ENCODE assay signal across 10 cellular contexts in the genomic region with DNA sequence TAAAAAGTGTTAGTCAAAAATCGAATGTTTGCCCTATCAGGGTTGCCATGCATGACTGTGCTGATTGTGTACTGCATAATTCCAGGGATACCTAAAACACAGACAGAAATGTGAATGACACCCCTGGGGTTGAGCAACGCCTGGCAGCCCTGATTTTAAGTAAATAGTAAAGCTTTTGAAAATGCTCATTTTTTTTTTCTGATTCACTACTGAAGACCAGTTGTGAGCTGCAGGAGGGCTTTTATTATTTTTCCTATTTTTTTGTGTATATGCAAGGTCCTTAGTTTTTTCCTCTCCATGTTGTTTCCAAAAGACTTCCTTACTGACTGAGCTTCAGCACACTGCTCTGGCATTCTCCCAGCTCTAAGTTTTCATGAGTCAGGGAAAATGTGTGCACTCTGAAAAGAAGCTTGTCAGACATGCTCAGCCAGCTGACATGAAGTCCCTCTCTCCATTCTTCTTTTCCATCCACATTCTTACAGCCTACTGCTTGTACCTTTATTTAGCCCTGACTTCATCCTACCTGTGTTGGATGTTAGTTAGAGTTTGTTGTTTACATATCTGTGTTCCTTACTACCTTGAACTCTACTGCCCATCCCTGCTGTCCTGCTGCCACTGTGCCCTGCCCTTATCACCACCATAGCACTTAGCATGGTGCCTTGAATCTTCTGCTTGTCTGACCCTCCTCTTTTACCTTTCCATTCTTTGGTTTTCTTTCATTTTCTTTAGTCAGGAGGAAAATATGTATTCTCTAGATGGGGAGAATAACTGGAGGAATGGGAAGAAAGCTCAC.
DNase-seq lines count a peak whose midpoint lies in the region; TF ChIP-seq lines count a peak whose summit lies in the region.
"Had no signal": no experiment of that assay in that cellular context is flagged by ENCODE, and none has a peak within 500 bp of the region (broad histone marks: within the 10 kb centered on the region; RNA-seq: fewer than 3 reads in every experiment).

No MANE protein-coding gene starts in this region.

- in situ Hi-C loops in Caki2 (cut with HindIII; ENCODE audit: low pct_unique_long_range_greater_than_20kb, low sequenced_read_pairs): no loop called here

- H3K36me3 Mint-ChIP-seq in nephron progenitor cell (ENCODE audit: low read depth) (no peaks in the 10 kb centered on the region), glutamatergic neuron (ENCODE audit: unreplicated experiment) (no peaks in the 10 kb centered on the region)

- no peaks in the 10 kb centered on the region for H3K9me3 Mint-ChIP-seq in nephron progenitor cell
- no peaks in the 10 kb centered on the region for H3K9me3 Mint-ChIP-seq in glutamatergic neuron (ENCODE audit: unreplicated experiment)
- H3K9me3 Mint-ChIP-seq: dendritic cell treated with granulocyte-macrophage colony-stimulating factor and Interleukin-4, amounts not matched to agents 40 ng/mL and 50 ng/mL, for 4 days had no signal

- peak overlapping the region; percentile 62 for H3K4me2 ChIP-seq in Loucy (ENCODE audit: low read depth, low read length, poor library complexity, severe bottlenecking)

- TF ChIP-seq CTCF in Loucy (conservative IDR thresholded peaks at IDR 0.05; ENCODE audit: low read length) (no peak), nephron progenitor cell (IDR thresholded peaks at IDR 0.05) (no peak), glutamatergic neuron (IDR thresholded peaks at IDR 0.05; ENCODE audit: partially characterized antibody, unreplicated experiment) (no peak)

- H2AFZ ChIP-seq in Loucy (ENCODE audit: low read length): peak overlapping the region; percentile 61

- H3K9ac ChIP-seq in Loucy (ENCODE audit: low read depth, low read length, poor library complexity, severe bottlenecking): peak overlapping the region; percentile 58

- H3K9me2 ChIP-seq in Loucy (replicated peaks; ENCODE audit: low read depth, low read length): no peaks in the 10 kb centered on the region

- peaks cover 27% of the 10 kb centered on the region for H3K27me3 Mint-ChIP-seq in nephron progenitor cell (ENCODE audit: low read depth, poor library complexity)
- H3K27me3 Mint-ChIP-seq in glutamatergic neuron (ENCODE audit: unreplicated experiment): no peaks in the 10 kb centered on the region

- peaks cover 8% of the 10 kb centered on the region; the same call in 1 of the 2 replicates for H3F3A ChIP-seq in Loucy (ENCODE audit: low read depth)

- H4K20me1 ChIP-seq in Loucy (ENCODE audit: insufficient read depth, low read length, poor library complexity, severe bottlenecking): no peaks in the 10 kb centered on the region

- no peaks in the 10 kb centered on the region for H3K79me2 ChIP-seq in Loucy (ENCODE audit: insufficient read depth, low read length)

- peak; percentile 51 for DNase-seq in Caki2 (ENCODE audit: low read depth)
- DNase-seq in cerebellar cortex (ENCODE audit: low spot score): peak; percentile 15
- DNase-seq in nephron progenitor cell: no peak
- DNase-seq in glutamatergic neuron: no peak
- DNase-seq in NCI-H82 treated with DMSO at 0.1 percent for 48 hours (lab: John Stamatoyannopoulos, UW; ENCODE audit: unreplicated experiment): no peak
- DNase-seq in activated CD4-positive, alpha-beta T cell treated with anti-CD3 and anti-CD28 coated beads, Interleukin-2, amount 50 U/mL, for 1 hour: no peak
- DNase-seq in stimulated activated CD4-positive, alpha-beta T cell treated with anti-CD3 and anti-CD28 coated beads, Interleukin-2, amount 100 ng/mL, for 48 hours: no peak

- peak overlapping the region; percentile 91 for H3K27ac Mint-ChIP-seq in nephron progenitor cell
- H3K27ac Mint-ChIP-seq in glutamatergic neuron (ENCODE audit: unreplicated experiment): no peak overlapping the region
- H3K27ac Mint-ChIP-seq: dendritic cell treated with granulocyte-macrophage colony-stimulating factor and Interleukin-4, amounts not matched to agents 40 ng/mL and 50 ng/mL, for 4 days had no signal

- H3K4me3 Mint-ChIP-seq in nephron progenitor cell: no peak overlapping the region
- no peak overlapping the region for H3K4me3 Mint-ChIP-seq in glutamatergic neuron (ENCODE audit: unreplicated experiment)
- H3K4me3 Mint-ChIP-seq: dendritic cell treated with granulocyte-macrophage colony-stimulating factor and Interleukin-4, amounts not matched to agents 40 ng/mL and 50 ng/mL, for 4 days had no signal

- no peaks in the 10 kb centered on the region for H3K27me3 ChIP-seq in Loucy (ENCODE audit: insufficient read depth, low read length, poor library complexity, severe bottlenecking)
- H3K27me3 ChIP-seq: SJSA1 had no signal

- H3K36me3 ChIP-seq in Loucy (ENCODE audit: insufficient read depth, low read length): no peaks in the 10 kb centered on the region
- H3K36me3 ChIP-seq: SJSA1 had no signal

- H3K4me1 ChIP-seq in Loucy (ENCODE audit: insufficient read depth, low read length, poor library complexity, severe bottlenecking): peaks cover 41% of the 10 kb centered on the region

- H3K4me3 ChIP-seq in Loucy (ENCODE audit: low read length, poor library complexity, severe bottlenecking): no peak overlapping the region
- H3K4me3 ChIP-seq: SJSA1 had no signal

- no peaks in the 10 kb centered on the region for H3K9me3 ChIP-seq in Loucy (ENCODE audit: insufficient read depth, low read depth, low read length)
- H3K9me3 ChIP-seq: SJSA1 had no signal

- H3K4me1 Mint-ChIP-seq in nephron progenitor cell: peaks cover 18% of the 10 kb centered on the region
- H3K4me1 Mint-ChIP-seq in glutamatergic neuron (ENCODE audit: low read depth, unreplicated experiment): no peaks in the 10 kb centered on the region

Comparison
In these comparisons a context has a peak if more than half of its experiments do, and no peak if none do; other contexts are left out.
1. DNase-seq: peak in Caki2 (single experiment) and cerebellar cortex (single experiment); none in nephron progenitor cell (single experiment), glutamatergic neuron (single experiment), NCI-H82 treated with DMSO at 0.1 percent for 48 hours (single experiment), activated CD4-positive, alpha-beta T cell treated with anti-CD3 and anti-CD28 coated beads, Interleukin-2, amount 50 U/mL, for 1 hour (single experiment) and stimulated activated CD4-positive, alpha-beta T cell treated with anti-CD3 and anti-CD28 coated beads, Interleukin-2, amount 100 ng/mL, for 48 hours (0 of 2).